8 cellular contexts compared by ENCODE assay signal in the genomic region with DNA sequence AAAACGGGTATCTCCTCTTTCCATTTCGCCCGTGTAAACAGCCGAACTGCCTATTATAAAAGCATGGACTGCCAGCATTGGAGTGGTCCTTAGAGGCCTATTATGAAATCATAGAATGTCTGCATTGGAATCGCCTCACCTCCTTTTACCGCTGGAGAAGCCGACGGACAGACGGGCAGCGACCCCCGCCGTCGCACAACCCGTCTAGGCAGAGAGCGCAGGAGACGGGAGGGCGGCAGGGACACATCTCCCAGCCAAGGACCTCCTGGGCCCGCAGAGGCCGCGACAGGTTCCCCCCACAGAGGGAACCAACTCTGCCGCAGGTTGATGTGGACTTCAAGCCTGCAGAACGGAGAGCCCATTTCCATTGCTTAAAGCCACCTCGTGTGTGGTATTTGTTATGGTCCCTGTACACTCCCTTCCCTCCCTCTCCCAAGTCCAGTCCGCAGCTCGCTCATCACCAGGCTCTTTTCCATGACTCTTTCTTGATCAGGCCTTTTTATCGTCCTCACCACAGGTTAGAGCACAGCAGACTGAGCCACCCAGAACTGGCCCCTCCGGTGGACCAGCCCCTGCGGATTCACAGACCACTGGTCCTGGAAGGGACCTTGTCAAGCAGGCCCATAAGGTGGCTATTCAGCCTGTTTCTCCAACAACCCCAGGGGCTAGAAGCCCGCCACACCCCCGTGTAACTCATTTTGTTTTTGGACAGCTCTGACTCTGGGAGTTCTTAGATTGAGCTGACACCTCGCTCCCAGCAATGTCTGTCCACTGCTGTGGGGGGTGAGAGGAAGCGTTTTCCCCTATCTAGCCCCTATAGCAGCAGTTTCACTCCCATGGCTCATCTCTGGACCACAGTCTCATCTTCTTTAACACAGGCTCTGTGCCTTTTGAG. TPM values are rescaled to one million over a fixed set of nuclear protein-coding genes. Genes with fewer than 3 reads are reported as not detected.
DNase-seq lines count a peak whose midpoint lies in the region; ATAC-seq and TF ChIP-seq lines count a peak whose summit lies in the region.

No MANE protein-coding gene starts in this region.

- no peaks in the 10 kb centered on the region for H3K9me2 ChIP-seq in neural cell (ENCODE audit: insufficient read depth, low read length)

- H3K79me2 ChIP-seq in neural cell (replicated peaks; ENCODE audit: insufficient read depth, low read length) = peaks cover 37% of the 10 kb centered on the region

- no peaks in the 10 kb centered on the region for H3K9me3 ChIP-seq in Peyer's patch
- H3K9me3 ChIP-seq in neural cell (ENCODE audit: low read length) = no peaks in the 10 kb centered on the region

- TF ChIP-seq POLR2A in Peyer's patch (IDR thresholded peaks at IDR 0.05) = no peak

- peaks cover 0 to 67% (median 13%) of the 10 kb centered on the region in 4 donors for H3K4me1 ChIP-seq in Peyer's patch

- peak overlapping the region; percentile 83 to 98 (median 94) for H3K27ac ChIP-seq in Peyer's patch
- peak overlapping the region; percentile 88 for H3K27ac ChIP-seq in neural cell (ENCODE audit: low read length)

- peak overlapping the region; percentile 94 for H2AFZ ChIP-seq in neural cell (ENCODE audit: low read depth, low read length)

- no peak for TF ChIP-seq RAD21 in neural cell (conservative IDR thresholded peaks at IDR 0.05)

- no peak overlapping the region for H3K4me2 ChIP-seq in neural cell (ENCODE audit: low read length)

- H3K27me3 ChIP-seq in Peyer's patch (no peaks in the 10 kb centered on the region), neural cell (ENCODE audit: insufficient read depth, low read depth, low read length) (no peaks in the 10 kb centered on the region)

- peak overlapping the region; percentile 94 for H3K9ac ChIP-seq in neural cell (ENCODE audit: low read length)

- H3F3A ChIP-seq in neural cell (ENCODE audit: insufficient read depth, low read length, poor library complexity, severe bottlenecking) = no peaks in the 10 kb centered on the region

- TF ChIP-seq CTCF in Peyer's patch (IDR thresholded peaks at IDR 0.05) (no peak), epithelial cell of esophagus (IDR thresholded peaks at IDR 0.05; ENCODE audit: insufficient read depth, low read depth, low read length, missing control alignments) (no peak), neural cell (IDR thresholded peaks at IDR 0.05; ENCODE audit: poor library complexity, severe bottlenecking) (no peak)

- no peak for ATAC-seq in GM21529 (IDR thresholded peaks at IDR 0.05; ENCODE audit: unreplicated experiment)

- H3K4me3 ChIP-seq in Peyer's patch (peak overlapping the region; percentile 81 to 87 (median 84)), epithelial cell of esophagus (ENCODE audit: low read length) (peak overlapping the region; percentile 84), neural cell (ENCODE audit: low read length) (peak overlapping the region; percentile 75)

- DNase-seq in activated gamma-delta T cell (lab: John Stamatoyannopoulos, UW) (peak; percentile 17), activated gamma-delta T cell treated with Interleukin-2 at 50 U/mL for 16 hours (no peak), Peyer's patch (peak in 1 of 3 donors; percentile 54), epithelial cell of esophagus (ENCODE audit: low read depth) (no peak), mucosa of gallbladder (ENCODE audit: low spot score) (no peak), putamen (ENCODE audit: low spot score) (no peak)

- no peak for TF ChIP-seq EP300 in neural cell (conservative IDR thresholded peaks at IDR 0.05; ENCODE audit: poor library complexity, severe bottlenecking)

- H4K20me1 ChIP-seq in neural cell (ENCODE audit: insufficient read depth) = no peaks in the 10 kb centered on the region

- H3K36me3 ChIP-seq in Peyer's patch (no peaks in the 10 kb centered on the region), neural cell (ENCODE audit: insufficient read depth, low read length) (no peaks in the 10 kb centered on the region)

TF ChIP-seq in neural cell, 6 proteins besides CTCF, POLR2A, EP300 and RAD21:
- TF ChIP-seq TAF1 (IDR thresholded peaks at IDR 0.05; ENCODE audit: low read depth) (no peak), MXI1 (conservative IDR thresholded peaks at IDR 0.05; ENCODE audit: poor library complexity, severe bottlenecking) (peak; percentile 17)

RNA-seq across cellular contexts. Expression of gene PPP1R2, which starts 0.8 kb away (rescaled TPM):
- total RNA-seq in Peyer's patch (10 to 100 TPM; 48.2 to 79.8 (median 66.0) TPM), mucosa of gallbladder (68.1 TPM)
- polyA plus RNA-seq in neural cell = 96.8 and 113 TPM in 2 replicates
- polyA minus RNA-seq in neural cell = 128 and 134 TPM in 2 replicates

RNA-seq across cellular contexts. Expression of gene APOD, which starts 39.9 kb away (rescaled TPM):
- total RNA-seq in Peyer's patch (10 to 100 TPM; 22.3 to 68.2 (median 35.6) TPM), mucosa of gallbladder (51.8 TPM)
- polyA plus RNA-seq in neural cell = not detected in 2 replicates
- polyA minus RNA-seq in neural cell = not detected in 2 replicates
